ENCODE assay signal across 1 cellular context in genomic region chr1:12230549-12231275, GRCh38.
A peak's percentile ranks its signal among the peaks of the same experiment; 100 is the strongest.
TF ChIP-seq lines count a peak whose summit lies in the region.

No MANE protein-coding gene starts in this region.

TF ChIP-seq in HEK293, 187 proteins besides CTCF, POLR2A, EP300 and RAD21 (continued from another document and continues in another):
- TF ChIP-seq, protein P1, sequence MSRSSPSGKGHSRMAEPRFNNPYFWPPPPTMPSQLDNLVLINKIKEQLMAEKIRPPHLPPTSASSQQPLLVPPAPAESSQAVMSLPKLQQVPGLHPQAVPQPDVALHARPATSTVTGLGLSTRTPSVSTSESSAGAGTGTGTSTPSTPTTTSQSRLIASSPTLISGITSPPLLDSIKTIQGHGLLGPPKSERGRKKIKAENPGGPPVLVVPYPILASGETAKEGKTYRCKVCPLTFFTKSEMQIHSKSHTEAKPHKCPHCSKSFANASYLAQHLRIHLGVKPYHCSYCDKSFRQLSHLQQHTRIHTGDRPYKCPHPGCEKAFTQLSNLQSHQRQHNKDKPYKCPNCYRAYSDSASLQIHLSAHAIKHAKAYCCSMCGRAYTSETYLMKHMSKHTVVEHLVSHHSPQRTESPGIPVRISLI (tag by site-specific recombination; IDR thresholded peaks at IDR 0.05): no peak
- no peak for TF ChIP-seq KLF17 (tag by site-specific recombination; IDR thresholded peaks at IDR 0.05)
- no peak for TF ChIP-seq ZNF223 (tag by site-specific recombination; IDR thresholded peaks at IDR 0.05)
- TF ChIP-seq PBX3 (CRISPR knock-in tag; IDR thresholded peaks at IDR 0.05): no peak
- TF ChIP-seq EGR2 (tag by site-specific recombination; IDR thresholded peaks at IDR 0.05; ENCODE audit: low read depth): no peak
- no peak for TF ChIP-seq ZNF16 (tag by site-specific recombination; IDR thresholded peaks at IDR 0.05; ENCODE audit: low read depth)
- no peak for TF ChIP-seq ZNF654 (tag by site-specific recombination; IDR thresholded peaks at IDR 0.05; ENCODE audit: low read depth)
- TF ChIP-seq BCL11B (tag by site-specific recombination; IDR thresholded peaks at IDR 0.05; ENCODE audit: low read depth): no peak
- no peak for TF ChIP-seq ZNF280C (tag by site-specific recombination; IDR thresholded peaks at IDR 0.05)
- TF ChIP-seq ZNF785 (tag by site-specific recombination; IDR thresholded peaks at IDR 0.05): no peak
- TF ChIP-seq, protein P2, sequence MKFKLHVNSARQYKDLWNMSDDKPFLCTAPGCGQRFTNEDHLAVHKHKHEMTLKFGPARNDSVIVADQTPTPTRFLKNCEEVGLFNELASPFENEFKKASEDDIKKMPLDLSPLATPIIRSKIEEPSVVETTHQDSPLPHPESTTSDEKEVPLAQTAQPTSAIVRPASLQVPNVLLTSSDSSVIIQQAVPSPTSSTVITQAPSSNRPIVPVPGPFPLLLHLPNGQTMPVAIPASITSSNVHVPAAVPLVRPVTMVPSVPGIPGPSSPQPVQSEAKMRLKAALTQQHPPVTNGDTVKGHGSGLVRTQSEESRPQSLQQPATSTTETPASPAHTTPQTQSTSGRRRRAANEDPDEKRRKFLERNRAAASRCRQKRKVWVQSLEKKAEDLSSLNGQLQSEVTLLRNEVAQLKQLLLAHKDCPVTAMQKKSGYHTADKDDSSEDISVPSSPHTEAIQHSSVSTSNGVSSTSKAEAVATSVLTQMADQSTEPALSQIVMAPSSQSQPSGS (tag by site-specific recombination; IDR thresholded peaks at IDR 0.05; ENCODE audit: low read depth): no peak
- no peak for TF ChIP-seq YY2 (tag by site-specific recombination; IDR thresholded peaks at IDR 0.05)
- TF ChIP-seq ZNF121 (tag by site-specific recombination; IDR thresholded peaks at IDR 0.05): no peak
- no peak for TF ChIP-seq GFI1B (tag by site-specific recombination; IDR thresholded peaks at IDR 0.05)
- TF ChIP-seq ZNF707 (tag by site-specific recombination; IDR thresholded peaks at IDR 0.05): no peak
- no peak for TF ChIP-seq ZNF548 (tag by site-specific recombination; IDR thresholded peaks at IDR 0.05)
- TF ChIP-seq ZFP69B (tag by site-specific recombination; IDR thresholded peaks at IDR 0.05): peak; percentile 66; the same call in 1 of the 2 replicates
- TF ChIP-seq ZNF768 (tag by site-specific recombination; IDR thresholded peaks at IDR 0.05): no peak
- no peak for TF ChIP-seq ZNF324 (tag by site-specific recombination; IDR thresholded peaks at IDR 0.05)
- TF ChIP-seq RBAK (tag by site-specific recombination; IDR thresholded peaks at IDR 0.05): no peak
- no peak for TF ChIP-seq ZNF571 (tag by site-specific recombination; IDR thresholded peaks at IDR 0.05)
- no peak for TF ChIP-seq WT1 (tag by site-specific recombination; IDR thresholded peaks at IDR 0.05)
- no peak for TF ChIP-seq ZNF214 (tag by site-specific recombination; IDR thresholded peaks at IDR 0.05; ENCODE audit: borderline replicate concordance)
- TF ChIP-seq SP2 (tag by site-specific recombination; IDR thresholded peaks at IDR 0.05): peak; percentile 53
- peak; percentile 40; the same call in 1 of the 2 replicates for TF ChIP-seq ZNF692 (tag by site-specific recombination; IDR thresholded peaks at IDR 0.05)
- TF ChIP-seq PRDM1 (tag by site-specific recombination; IDR thresholded peaks at IDR 0.05): no peak
- TF ChIP-seq ZBTB48 (tag by site-specific recombination; IDR thresholded peaks at IDR 0.05): 0 out of 2 replicates have a peak, but pooled peaks have one; percentile 16
- no peak for TF ChIP-seq ZNF221 (tag by site-specific recombination; IDR thresholded peaks at IDR 0.05; ENCODE audit: borderline replicate concordance)
- TF ChIP-seq ZSCAN30 (tag by site-specific recombination; IDR thresholded peaks at IDR 0.05): no peak
- peak; percentile 54 for TF ChIP-seq KLF9 (tag by site-specific recombination; IDR thresholded peaks at IDR 0.05; ENCODE audit: low read depth)
- no peak for TF ChIP-seq ZNF585B (tag by site-specific recombination; IDR thresholded peaks at IDR 0.05)
- no peak for TF ChIP-seq IKZF3 (tag by site-specific recombination; IDR thresholded peaks at IDR 0.05)
- no peak for TF ChIP-seq ZNF596 (tag by site-specific recombination; IDR thresholded peaks at IDR 0.05)
- TF ChIP-seq ZEB2 (tag by site-specific recombination; IDR thresholded peaks at IDR 0.05): no peak
- TF ChIP-seq ZIC2 (tag by site-specific recombination; IDR thresholded peaks at IDR 0.05): no peak
- TF ChIP-seq, protein P3, sequence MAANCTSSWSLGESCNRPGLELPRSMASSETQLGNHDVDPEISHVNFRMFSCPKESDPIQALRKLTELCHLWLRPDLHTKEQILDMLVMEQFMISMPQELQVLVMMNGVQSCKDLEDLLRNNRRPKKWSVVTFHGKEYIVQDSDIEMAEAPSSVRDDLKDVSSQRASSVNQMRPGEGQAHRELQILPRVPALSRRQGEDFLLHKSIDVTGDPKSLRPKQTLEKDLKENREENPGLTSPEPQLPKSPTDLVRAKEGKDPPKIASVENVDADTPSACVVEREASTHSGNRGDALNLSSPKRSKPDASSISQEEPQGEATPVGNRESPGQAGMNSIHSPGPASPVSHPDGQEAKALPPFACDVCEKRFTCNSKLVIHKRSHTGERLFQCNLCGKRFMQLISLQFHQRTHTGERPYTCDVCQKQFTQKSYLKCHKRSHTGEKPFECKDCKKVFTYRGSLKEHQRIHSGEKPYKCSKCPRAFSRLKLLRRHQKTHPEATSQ (tag by site-specific recombination; IDR thresholded peaks at IDR 0.05): no peak
- no peak for TF ChIP-seq ZBTB11 (tag by site-specific recombination; conservative IDR thresholded peaks at IDR 0.05; ENCODE audit: low read depth)
- TF ChIP-seq ZBTB1 (tag by site-specific recombination; IDR thresholded peaks at IDR 0.05): no peak
- TF ChIP-seq, protein P4, sequence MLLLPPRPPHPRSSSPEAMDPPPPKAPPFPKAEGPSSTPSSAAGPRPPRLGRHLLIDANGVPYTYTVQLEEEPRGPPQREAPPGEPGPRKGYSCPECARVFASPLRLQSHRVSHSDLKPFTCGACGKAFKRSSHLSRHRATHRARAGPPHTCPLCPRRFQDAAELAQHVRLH (tag by site-specific recombination; IDR thresholded peaks at IDR 0.05): no peak
- TF ChIP-seq ZNF391 (tag by site-specific recombination; IDR thresholded peaks at IDR 0.05; ENCODE audit: borderline replicate concordance, low read depth): 0 out of 2 replicates have a peak, but pooled peaks have one; percentile 30
- TF ChIP-seq ZNF341 (tag by site-specific recombination; IDR thresholded peaks at IDR 0.05; ENCODE audit: low read depth): 0 out of 2 replicates have a peak, but pooled peaks have one; percentile 43
- no peak for TF ChIP-seq ZFP37 (tag by site-specific recombination; IDR thresholded peaks at IDR 0.05)
- TF ChIP-seq ZSCAN23 (tag by site-specific recombination; IDR thresholded peaks at IDR 0.05): no peak
- no peak for TF ChIP-seq ZNF747 (tag by site-specific recombination; IDR thresholded peaks at IDR 0.05)
- TF ChIP-seq ZFP41 (tag by site-specific recombination; IDR thresholded peaks at IDR 0.05; ENCODE audit: borderline replicate concordance): no peak
- peak; percentile 58 for TF ChIP-seq ZNF398 (tag by site-specific recombination; IDR thresholded peaks at IDR 0.05)
- no peak for TF ChIP-seq FEZF1 (tag by site-specific recombination; IDR thresholded peaks at IDR 0.05)
- TF ChIP-seq ZBTB44 (tag by site-specific recombination; IDR thresholded peaks at IDR 0.05): no peak
- TF ChIP-seq ZNF394 (tag by site-specific recombination; IDR thresholded peaks at IDR 0.05; ENCODE audit: borderline replicate concordance): no peak
- no peak for TF ChIP-seq ZNF558 (tag by site-specific recombination; IDR thresholded peaks at IDR 0.05)
- no peak for TF ChIP-seq ZNF112 (tag by site-specific recombination; IDR thresholded peaks at IDR 0.05)
- TF ChIP-seq ZNF2 (tag by site-specific recombination; IDR thresholded peaks at IDR 0.05): no peak
